Comparison of ENCODE assay signal across 9 cellular contexts in the genomic region with DNA sequence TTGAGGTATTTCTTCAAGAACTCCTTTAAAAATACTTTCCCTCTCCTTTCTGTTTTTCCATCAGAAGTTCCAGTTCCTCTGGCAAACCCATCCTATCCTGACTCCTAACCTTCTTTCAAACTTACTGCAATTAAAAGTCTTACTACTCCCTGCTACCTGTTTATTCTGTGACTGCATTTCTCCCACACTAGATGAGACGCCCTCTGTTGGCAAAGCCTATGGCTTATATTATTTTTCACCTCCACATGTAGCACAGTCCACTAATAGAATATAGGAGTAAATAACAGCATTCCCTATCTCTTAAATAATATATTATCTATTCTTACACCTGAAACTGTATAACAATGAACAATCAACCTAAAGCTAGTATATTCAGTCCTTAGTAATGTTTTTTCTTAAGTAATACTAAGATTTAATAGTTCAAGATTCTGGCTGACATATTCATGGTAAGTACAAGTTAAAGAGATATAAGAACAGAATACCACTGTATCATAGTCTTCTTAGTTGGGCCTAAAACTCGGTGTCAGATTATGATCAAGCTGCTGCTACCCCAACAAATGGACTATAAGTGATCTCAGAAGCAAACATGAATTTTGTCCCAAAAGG. TPM values are rescaled to one million over a fixed set of nuclear protein-coding genes. Genes with fewer than 3 reads are reported as not detected.
DNase-seq lines count a peak whose midpoint lies in the region; ATAC-seq and TF ChIP-seq lines count a peak whose summit lies in the region.
"Had no signal": no experiment of that assay in that cellular context is flagged by ENCODE, and none has a peak within 500 bp of the region (broad histone marks: within the 10 kb centered on the region; RNA-seq: fewer than 3 reads in every experiment).

No MANE protein-coding gene starts in this region.

- H2BK15ac ChIP-seq in H9 (ENCODE audit: low read depth, low read length): no peak overlapping the region

- H3K18ac ChIP-seq in H9 (ENCODE audit: insufficient read length, low read depth, low read length): no peak overlapping the region

- H4K91ac ChIP-seq in H9 (ENCODE audit: insufficient read length, low read depth, low read length): no peak overlapping the region

- DNase-seq in COLO829 (ENCODE audit: low spot score) (peak; percentile 28), H9 (no peak), SKM-1 (lab: John Stamatoyannopoulos, UW; ENCODE audit: unreplicated experiment) (peak; percentile 31), iPS-NIHi7 (ENCODE audit: extremely low spot score) (peak; percentile 28), NCI-H345 treated with DMSO at 0.1 percent for 48 hours (lab: John Stamatoyannopoulos, UW; ENCODE audit: unreplicated experiment) (no peak), inferior parietal cortex (ENCODE audit: extremely low spot score) (no peak)
- DNase-seq in effector CD4-positive, alpha-beta T cell: no peak
- DNase-seq: activated naive CD4-positive, alpha-beta T cell had no signal

- no peak overlapping the region for H3K4me2 ChIP-seq in H9 (ENCODE audit: insufficient read depth, insufficient read length, low read length)

- no peaks in the 10 kb centered on the region for H3K27me3 ChIP-seq in H9 (ENCODE audit: insufficient read depth, low read length)

- H3K36me3 Mint-ChIP-seq in H9 (ENCODE audit: insufficient read depth in 1 of 3, low read depth in 3 of 3): peaks cover 7 to 16% (median 8%) of the 10 kb centered on the region in 3 experiments; a peak in 6 of 7 replicates

- no peak for ATAC-seq in HG03108 (IDR thresholded peaks at IDR 0.05; ENCODE audit: unreplicated experiment)

- peaks cover 17 to 18% of the 10 kb centered on the region in 2 experiments for H3K4me1 Mint-ChIP-seq in H9

- H3K27ac Mint-ChIP-seq in H9: peak overlapping the region in 1 of 3 experiments; percentile 70; a peak in 3 of 7 replicates

- H4K20me1 ChIP-seq in H9 (ENCODE audit: control insufficient read depth, insufficient read depth, insufficient read length): no peaks in the 10 kb centered on the region

- H3K27ac ChIP-seq in H9 (ENCODE audit: insufficient read length, low read depth, low read length): no peak overlapping the region

- no peak overlapping the region for H2BK120ac ChIP-seq in H9 (ENCODE audit: low read depth, low read length, poor library complexity, severe bottlenecking)

- H3K56ac ChIP-seq in H9 (ENCODE audit: insufficient read length, low read depth, low read length): no peak overlapping the region

- no peaks in the 10 kb centered on the region for H3K4me1 ChIP-seq in H9 (ENCODE audit: insufficient read depth, low read length)

- H3K79me1 ChIP-seq in H9 (ENCODE audit: insufficient read depth, low read depth, low read length, poor library complexity, severe bottlenecking): peaks cover 3% of the 10 kb centered on the region

- H3K9ac ChIP-seq in H9 (ENCODE audit: extremely low read depth, insufficient read length, low read length): no peak overlapping the region

- no peak overlapping the region for H3K4me3 Mint-ChIP-seq in H9

- H4K8ac ChIP-seq in H9 (replicated peaks; ENCODE audit: insufficient read length, low read depth, low read length): no peak overlapping the region

- no peak overlapping the region for H3K14ac ChIP-seq in H9 (ENCODE audit: insufficient read depth, low read length)

- no peak overlapping the region for H3T11ph ChIP-seq in H9 (ENCODE audit: low read length)

- no peaks in the 10 kb centered on the region; the same call in 1 of the 2 replicates for H3K79me2 ChIP-seq in H9 (ENCODE audit: insufficient read depth, low read length)

- no peaks in the 10 kb centered on the region for H3K23me2 ChIP-seq in H9 (ENCODE audit: insufficient read length, low read depth, low read length, poor library complexity, severe bottlenecking)

- H3K23ac ChIP-seq in H9 (ENCODE audit: insufficient read length, low read depth, low read length): no peak overlapping the region

- no peak overlapping the region for H2BK20ac ChIP-seq in H9 (ENCODE audit: low read depth, low read length, poor library complexity, severe bottlenecking)

- no peak overlapping the region for H3K4ac ChIP-seq in H9 (ENCODE audit: low read depth, low read length)

- peaks cover 0 to 4% of the 10 kb centered on the region in 2 experiments; a peak in 2 of 5 replicates for H3K9me3 Mint-ChIP-seq in H9

- H2BK12ac ChIP-seq in H9 (ENCODE audit: insufficient read length, low read depth, low read length): no peak overlapping the region

- TF ChIP-seq CTCF in H9 (conservative IDR thresholded peaks at IDR 0.05): peak; percentile 69

- no CpG with 5 or more reads among the region's 2 CpGs for WGBS in H9 (ENCODE audit: extremely low coverage, insufficient read length, low lambda C conversion rate)

- H4K5ac ChIP-seq in H9 (ENCODE audit: insufficient read length, low read depth, low read length): no peak overlapping the region

- H2BK5ac ChIP-seq in H9 (ENCODE audit: insufficient read length, low read length): no peak overlapping the region

- no peaks in the 10 kb centered on the region for H3K9me3 ChIP-seq in H9 (ENCODE audit: control insufficient read depth, low read depth, low read length)

- H2AFZ ChIP-seq in H9 (ENCODE audit: low read length): no peak overlapping the region

- H2AK5ac ChIP-seq in H9 (ENCODE audit: insufficient read length, low read length): no peak overlapping the region

- no peaks in the 10 kb centered on the region for H3K27me3 Mint-ChIP-seq in H9 (ENCODE audit: low read depth)

RNA-seq across cellular contexts. Expression of a gene that starts 54.8 kb away (rescaled TPM):
- total RNA-seq in H9 (2021): 41.6 and 48.3 TPM in 2 replicates

Comparison
In these comparisons a context has a peak if more than half of its experiments do, and no peak if none do; other contexts are left out.
1. DNase-seq: peak in COLO829 (single experiment), SKM-1 (single experiment) and iPS-NIHi7 (single experiment); none in H9 (single experiment), NCI-H345 treated with DMSO at 0.1 percent for 48 hours (single experiment), effector CD4-positive, alpha-beta T cell (single experiment) and inferior parietal cortex (single experiment).